ENCODE assay signal across 37 cellular contexts in genomic region chr19:7625763-7626372, GRCh38. TPM values are rescaled to one million over a fixed set of nuclear protein-coding genes. Genes with fewer than 3 reads are reported as not detected.
"Had no signal": no experiment of that assay in that cellular context is flagged by ENCODE, and none has a peak within 500 bp of the region (broad histone marks: within the 10 kb centered on the region; RNA-seq: fewer than 3 reads in every experiment).

No MANE protein-coding gene starts in this region.

- H3K9me3 ChIP-seq: esophagus muscularis mucosa, gastrocnemius medialis, heart left ventricle had no signal

- H3K27ac ChIP-seq: brain microvascular endothelial cell, esophagus muscularis mucosa, foreskin keratinocyte, gastrocnemius medialis, heart left ventricle, WERI-Rb-1 had no signal

- H3K4me3 Mint-ChIP-seq: activated CD8-positive, alpha-beta T cell treated with anti-CD3 and anti-CD28 coated beads for 36 hours; activated T-helper 17 cell treated with anti-CD3 and anti-CD28 coated beads, Interleukin-2, amount 50 U/mL, for 72 hours; effector memory CD8-positive, alpha-beta T cell; T-helper 17 cell; T-helper 2 cell treated with Interferon-gamma antibody and Interleukin-4, amounts not matched to agents 5 μg/mL and 100 μg/mL, for 36 hours had no signal

- H3K27me3 Mint-ChIP-seq: activated B cell treated with CpG ODN at 0.5 μM for 24 hours; activated CD8-positive, alpha-beta T cell treated with anti-CD3 and anti-CD28 coated beads for 36 hours; activated naive CD8-positive, alpha-beta T cell; activated T-helper 17 cell treated with anti-CD3 and anti-CD28 coated beads, Interleukin-2, amount 50 U/mL, for 72 hours; effector memory CD8-positive, alpha-beta T cell; T-helper 17 cell had no signal

- ATAC-seq: activated CD4-positive, CD25-positive, alpha-beta regulatory T cell treated with anti-CD3 and anti-CD28 coated beads, Interleukin-2, amount 50 U/mL, for 24 hours; activated CD8-positive, alpha-beta T cell treated with anti-CD3 and anti-CD28 coated beads for 36 hours; activated T-cell treated with anti-CD3 and anti-CD28 coated beads, Interleukin-2, amount 50 U/mL, for 4 hours; activated T-helper 17 cell treated with anti-CD3 and anti-CD28 coated beads, Interleukin-2, amount 50 U/mL, for 72 hours; effector memory CD8-positive, alpha-beta T cell; foreskin keratinocyte; gastrocnemius medialis; heart left ventricle; T-helper 17 cell had no signal

- H3K27me3 ChIP-seq: brain microvascular endothelial cell, esophagus muscularis mucosa, foreskin keratinocyte, gastrocnemius medialis, heart left ventricle had no signal

- H3K9me3 Mint-ChIP-seq: activated B cell treated with CpG ODN at 0.5 μM for 24 hours; activated CD8-positive, alpha-beta T cell treated with anti-CD3 and anti-CD28 coated beads for 36 hours; activated T-cell treated with anti-CD3 and anti-CD28 coated beads, Interleukin-2, amount 50 U/mL, for 4 hours; activated T-helper 17 cell treated with anti-CD3 and anti-CD28 coated beads, Interleukin-2, amount 50 U/mL, for 72 hours; effector memory CD8-positive, alpha-beta T cell; T-helper 2 cell treated with Interferon-gamma antibody and Interleukin-4, amounts not matched to agents 5 μg/mL and 100 μg/mL, for 36 hours had no signal

- DNase-seq: activated B cell treated with CpG ODN at 0.5 μM for 24 hours; activated CD4-positive, alpha-beta T cell treated with anti-CD3 and anti-CD28 coated beads for 48 hours; activated CD4-positive, alpha-beta T cell treated with anti-CD3 and anti-CD28 coated beads, Interleukin-2, amount 50 U/mL, for 1 hour; activated CD4-positive, alpha-beta T cell treated with anti-CD3 and anti-CD28 coated beads, Interleukin-2, amount 50 U/mL, for 48 hours; activated CD8-positive, alpha-beta memory T cell treated with anti-CD3 and anti-CD28 coated beads for 24 hours; activated CD8-positive, alpha-beta T cell treated with anti-CD3 and anti-CD28 coated beads for 36 hours; activated effector memory CD4-positive, alpha-beta T cell treated with Interleukin-2 at 50 U/mL for 16 hours; activated gamma-delta T cell treated with Interleukin-2 at 50 U/mL for 16 hours; activated naive CD4-positive, alpha-beta T cell treated with anti-CD3 and anti-CD28 coated beads, Interleukin-2, amount 50 U/mL, for 16 hours; activated naive CD4-positive, alpha-beta T cell treated with Interleukin-2 at 50 U/mL for 16 hours; activated T-cell treated with anti-CD3 and anti-CD28 coated beads, Interleukin-2, amount 50 U/mL, for 4 hours; amniotic stem cell; anterior cingulate cortex; brain microvascular endothelial cell; cortex of kidney; dermis blood vessel endothelial cell; effector CD4-positive, alpha-beta T cell; effector memory CD8-positive, alpha-beta T cell; erythroblast; foreskin keratinocyte; gastrocnemius medialis; glutamatergic neuron; heart left ventricle; T-helper 1 cell; T-helper 17 cell; T1000; WERI-Rb-1 had no signal

- H3K27ac Mint-ChIP-seq: activated B cell treated with CpG ODN at 0.5 μM for 24 hours; activated CD8-positive, alpha-beta T cell treated with anti-CD3 and anti-CD28 coated beads for 36 hours; activated T-helper 17 cell treated with anti-CD3 and anti-CD28 coated beads, Interleukin-2, amount 50 U/mL, for 72 hours; effector memory CD8-positive, alpha-beta T cell; T-helper 2 cell treated with Interferon-gamma antibody and Interleukin-4, amounts not matched to agents 5 μg/mL and 100 μg/mL, for 36 hours had no signal

- H3K4me3 ChIP-seq: esophagus muscularis mucosa, gastrocnemius medialis, heart left ventricle had no signal

- FAIRE-seq: astrocyte, colon had no signal

RNA-seq across cellular contexts. Expression of gene PCP2, which starts 7.7 kb away (rescaled TPM):
- total RNA-seq: astrocyte, bronchial epithelial cell, cardiac septum, chondrocyte, dermis blood vessel endothelial cell, esophagus muscularis mucosa, gastrocnemius medialis had no signal
- polyA plus RNA-seq: foreskin keratinocyte had no signal

RNA-seq across cellular contexts. Expression of gene CAMSAP3, which starts 30.2 kb away (rescaled TPM):
- total RNA-seq: cardiac septum had no signal
